ENCODE assay signal across 8 cellular contexts in the genomic region with DNA sequence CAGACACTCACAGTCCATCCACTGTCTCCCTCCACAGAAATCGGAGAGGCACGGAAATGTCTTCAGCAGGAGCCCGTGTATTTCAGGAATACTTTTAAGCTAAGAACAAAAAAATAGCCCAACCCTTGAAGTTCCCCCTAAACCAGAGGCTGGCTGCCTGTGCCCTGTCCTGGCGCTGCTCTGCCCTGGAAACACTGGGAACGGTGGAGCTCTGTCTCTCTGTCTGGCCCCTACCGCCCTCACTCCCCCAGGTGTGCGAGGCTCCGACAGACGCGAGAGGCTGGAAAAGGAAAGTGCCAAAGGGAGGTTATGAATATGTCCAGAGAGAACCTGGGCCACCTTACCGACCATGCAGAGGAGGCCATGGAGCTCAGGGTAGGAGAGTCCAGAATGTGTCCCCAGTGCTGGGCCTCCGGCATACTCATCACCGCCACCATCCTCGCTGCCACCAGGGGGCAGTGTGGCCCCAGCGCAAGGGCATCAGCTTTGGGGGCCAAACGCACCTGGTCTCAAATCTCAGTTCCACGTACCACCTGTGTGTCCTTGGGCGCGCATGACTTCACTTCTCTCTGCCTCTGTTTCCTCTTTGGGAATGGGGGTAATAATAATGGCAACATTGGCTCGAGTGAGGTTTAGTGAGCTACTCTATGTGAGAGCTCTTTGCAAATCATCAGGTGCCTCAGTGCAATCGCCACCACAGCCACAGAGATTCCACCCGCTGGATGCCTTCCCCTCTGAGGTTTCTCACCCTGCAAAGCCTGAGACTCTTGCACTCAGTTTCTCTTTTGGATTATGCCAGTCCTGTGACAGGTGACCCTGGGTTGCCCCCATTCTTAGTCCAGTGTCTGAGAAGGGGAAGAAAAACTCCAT. TPM values are rescaled to one million over a fixed set of nuclear protein-coding genes. Genes with fewer than 3 reads are reported as not detected.
DNase-seq lines count a peak whose midpoint lies in the region; ATAC-seq, FAIRE-seq and TF ChIP-seq lines count a peak whose summit lies in the region.

No MANE protein-coding gene starts in this region.

- H3K36me3 ChIP-seq in pancreas (no peaks in the 10 kb centered on the region), transverse colon (no peaks in the 10 kb centered on the region)

- H3K9me3 ChIP-seq in pancreas (no peaks in the 10 kb centered on the region), transverse colon (no peaks in the 10 kb centered on the region)

- no peak for FAIRE-seq in pancreas (lab: Jason Lieb, UNC)

- H3K4me3 ChIP-seq in pancreas (no peak overlapping the region), transverse colon (no peak overlapping the region)

- DNase-seq in AG20443 (ENCODE audit: low spot score) (peak; percentile 83), OCI-M1 (lab: John Stamatoyannopoulos, UW) (peak; percentile 82), activated T-helper 1 cell treated with Interleukin-2 at 50 U/mL for 16 hours (ENCODE audit: low read depth) (peak; percentile 67), foreskin melanocyte (peak; percentile 19), pancreas (peak in 5 of 6 donors; percentile 45 to 94 (median 75)), transverse colon (peak; percentile 72), DMS114 treated with DMSO at 0.1 percent for 48 hours (lab: John Stamatoyannopoulos, UW; ENCODE audit: unreplicated experiment) (no peak)

- WGBS in pancreas, 2 donors = 26 to 29% methylated on average over 22 of the region's 22 CpGs
- 34 to 60% methylated on average over 1 to 22 of the region's 22 CpGs for WGBS in transverse colon (ENCODE audit: low coverage in 1 of 2), 2 donors

- TF ChIP-seq POLR2A in transverse colon (IDR thresholded peaks at IDR 0.05) = no peak

- intact Hi-C loops in pancreas (cut with DNase I) (loop anchor here in 2 of 3 donors (2.0 to 5.0 kb wide), 3 partner anchors 62 to 108 kb away; no protein-coding TSS in a partner anchor), transverse colon (cut with DNase I; ENCODE audit: low total_unique reads) (loop anchor here (5.0 kb wide), 1 partner anchor 107 kb away; no protein-coding TSS in a partner anchor)

- H3K27ac ChIP-seq in pancreas = no peak overlapping the region
- H3K27ac ChIP-seq in transverse colon = no peak overlapping the region

- H3K4me1 ChIP-seq in pancreas (no peaks in the 10 kb centered on the region), transverse colon (peaks cover 0 to 23% (median 7%) of the 10 kb centered on the region in 4 donors)

- ATAC-seq in GM18861 (IDR thresholded peaks at IDR 0.05; ENCODE audit: unreplicated experiment) (peak; percentile 45), pancreas (peak; percentile 76 to 87 (median 83))

- TF ChIP-seq CTCF in pancreas (IDR thresholded peaks at IDR 0.05) (peak; percentile 88 to 94 (median 93)), transverse colon (IDR thresholded peaks at IDR 0.05) (peak; percentile 88 to 97 (median 95))

- TF ChIP-seq EP300 in transverse colon (IDR thresholded peaks at IDR 0.05; ENCODE audit: low read depth) = no peak

- in situ Hi-C loops in transverse colon (cut with MboI; ENCODE audit: low pct_ligation_motif_present in 1 of 4, low pct_unique_long_range_greater_than_20kb in 1 of 4, low sequenced_read_pairs in 3 of 4) = loop anchor here in 3 of 4 donors (5.0 to 10.0 kb wide), 4 partner anchors 62 to 104 kb away; a partner anchor contains a TSS

- no peaks in the 10 kb centered on the region for H3K27me3 ChIP-seq in pancreas
- H3K27me3 ChIP-seq in transverse colon = no peaks in the 10 kb centered on the region

RNA-seq across cellular contexts. Expression of a gene that starts 10.4 kb away (rescaled TPM):
- total RNA-seq in pancreas (10 to 100 TPM; 10.3 to 71.4 (median 31.5) TPM), transverse colon (100 to 1,000 TPM in 3 of 4 donors, 10 to 100 TPM in 1; 72.9 to 165 (median 111) TPM)
- polyA plus RNA-seq in pancreas = 1 to 10 TPM; 3.6 to 9.7 TPM

RNA-seq across cellular contexts. Expression of a gene that starts 43.8 kb away (rescaled TPM):
- total RNA-seq in pancreas = not detected
- under 1 TPM in 1 of 2 donors, not detected in 1; under 0.01 TPM for polyA plus RNA-seq in pancreas
- not detected for total RNA-seq in transverse colon
